ENCODE assay signal across 11 cellular contexts in genomic region chr4:108072300-108072699, GRCh38.
DNase-seq lines count a peak whose midpoint lies in the region; ATAC-seq lines count a peak whose summit lies in the region.
"Had no signal": no experiment of that assay in that cellular context is flagged by ENCODE, and none has a peak within 500 bp of the region (broad histone marks: within the 10 kb centered on the region; RNA-seq: fewer than 3 reads in every experiment).

No MANE protein-coding gene starts in this region.

- peak overlapping the region; percentile 45 for H3K4me3 ChIP-seq in CD4-positive, CD25-positive, alpha-beta regulatory T cell (ENCODE audit: low read depth, low read length)

- H3K36me3 Mint-ChIP-seq in CD4-positive, CD25-positive, alpha-beta regulatory T cell: peaks cover 70% of the 10 kb centered on the region
- peaks cover 10% of the 10 kb centered on the region for H3K36me3 Mint-ChIP-seq in effector memory CD8-positive, alpha-beta T cell (ENCODE audit: insufficient read depth)
- H3K36me3 Mint-ChIP-seq: CD14-positive monocyte had no signal

- H3K27ac Mint-ChIP-seq in CD4-positive, CD25-positive, alpha-beta regulatory T cell: peak overlapping the region; percentile 88 to 98 (median 92)
- H3K27ac Mint-ChIP-seq in effector memory CD8-positive, alpha-beta T cell: peak overlapping the region; percentile 50 to 72
- H3K27ac Mint-ChIP-seq: CD14-positive monocyte had no signal

- H3K27me3 Mint-ChIP-seq in CD4-positive, CD25-positive, alpha-beta regulatory T cell: no peaks in the 10 kb centered on the region
- peaks cover 8 to 18% of the 10 kb centered on the region in 2 donors for H3K27me3 Mint-ChIP-seq in effector memory CD8-positive, alpha-beta T cell

- H3K36me3 ChIP-seq in CD4-positive, CD25-positive, alpha-beta regulatory T cell (ENCODE audit: control insufficient read depth, insufficient read depth, low read length): peaks cover 80% of the 10 kb centered on the region

- DNase-seq in CD4-positive, CD25-positive, alpha-beta regulatory T cell: peak; percentile 58 to 85 (median 75)
- DNase-seq in activated CD4-positive, CD25-positive, alpha-beta regulatory T cell treated with anti-CD3 and anti-CD28 coated beads, Interleukin-2, amount 50 U/mL, for 16 hours (ENCODE audit: low read depth, low spot score): peak; percentile 15
- peak in 1 of 3 experiments; percentile 29 for DNase-seq in effector memory CD8-positive, alpha-beta T cell
- no peak for DNase-seq in islet precursor cell
- no peak for DNase-seq in epidermal melanocyte (ENCODE audit: insufficient read length, low spot score)

- peak overlapping the region; percentile 53 to 85 (median 67) for H3K4me3 Mint-ChIP-seq in CD4-positive, CD25-positive, alpha-beta regulatory T cell
- H3K4me3 Mint-ChIP-seq in effector memory CD8-positive, alpha-beta T cell: peak overlapping the region; percentile 50 to 59
- H3K4me3 Mint-ChIP-seq: CD14-positive monocyte, neural crest cell had no signal

- H3K4me1 ChIP-seq in CD4-positive, CD25-positive, alpha-beta regulatory T cell (ENCODE audit: control insufficient read depth, insufficient read depth, low read length, poor library complexity, severe bottlenecking): peaks cover 44% of the 10 kb centered on the region

- H3K4me1 Mint-ChIP-seq in CD4-positive, CD25-positive, alpha-beta regulatory T cell: peaks cover 35 to 89% (median 60%) of the 10 kb centered on the region in 4 donors
- H3K4me1 Mint-ChIP-seq in effector memory CD8-positive, alpha-beta T cell (ENCODE audit: low read depth in 2 of 2): peaks cover 7 to 8% of the 10 kb centered on the region in 2 donors
- H3K4me1 Mint-ChIP-seq: CD14-positive monocyte had no signal

- peak; percentile 88 to 90 for ATAC-seq in CD4-positive, CD25-positive, alpha-beta regulatory T cell (ENCODE audit: low read depth in 2 of 2)
- ATAC-seq in HG03280 (IDR thresholded peaks at IDR 0.05; ENCODE audit: unreplicated experiment) (peak; percentile 89), HG03159 (IDR thresholded peaks at IDR 0.05; ENCODE audit: unreplicated experiment) (no peak), GM18517 (IDR thresholded peaks at IDR 0.05; ENCODE audit: unreplicated experiment) (no peak)
- peak; percentile 85 for ATAC-seq in effector memory CD8-positive, alpha-beta T cell (replicated peaks)
- ATAC-seq: HCT116 had no signal

- H3K9me3 ChIP-seq in CD4-positive, CD25-positive, alpha-beta regulatory T cell (ENCODE audit: control insufficient read depth in 2 of 2, low read length in 2 of 2): no peaks in the 10 kb centered on the region

- H3K27ac ChIP-seq in CD4-positive, CD25-positive, alpha-beta regulatory T cell (ENCODE audit: insufficient read depth, low read length, poor library complexity, severe bottlenecking): peak overlapping the region; percentile 77

- H3K27me3 ChIP-seq in CD4-positive, CD25-positive, alpha-beta regulatory T cell (ENCODE audit: control insufficient read depth, insufficient read depth, low read length): no peaks in the 10 kb centered on the region

- no peaks in the 10 kb centered on the region for H3K9me3 Mint-ChIP-seq in CD4-positive, CD25-positive, alpha-beta regulatory T cell
- H3K9me3 Mint-ChIP-seq in effector memory CD8-positive, alpha-beta T cell: no peaks in the 10 kb centered on the region
- H3K9me3 Mint-ChIP-seq: neural crest cell had no signal

Comparison
In these comparisons a context has a peak if more than half of its experiments do, and no peak if none do; other contexts are left out.
1. ATAC-seq: peak in CD4-positive, CD25-positive, alpha-beta regulatory T cell (2 of 2), HG03280 (single experiment) and effector memory CD8-positive, alpha-beta T cell (single experiment); none in HG03159 (single experiment) and GM18517 (single experiment).
2. DNase-seq: peak in CD4-positive, CD25-positive, alpha-beta regulatory T cell (3 of 3) and activated CD4-positive, CD25-positive, alpha-beta regulatory T cell treated with anti-CD3 and anti-CD28 coated beads, Interleukin-2, amount 50 U/mL, for 16 hours (single experiment); none in islet precursor cell (single experiment) and epidermal melanocyte (single experiment).